ENCODE assay signal across 1 cellular context in genomic region chr19:10915511-10916091, GRCh38.
TF ChIP-seq lines count a peak whose summit lies in the region.

No MANE protein-coding gene starts in this region.

TF ChIP-seq in K562, 482 proteins besides CTCF, POLR2A, EP300 and RAD21:
- no peak for TF ChIP-seq ZNF263 (CRISPR knock-in tag; IDR thresholded peaks at IDR 0.05; ENCODE audit: borderline replicate concordance)
- peak; percentile 38 for TF ChIP-seq POLR2G (IDR thresholded peaks at IDR 0.05; ENCODE audit: low read depth, low read length)
- TF ChIP-seq RBM22 (IDR thresholded peaks at IDR 0.05; ENCODE audit: low read depth, low read length, poor library complexity, severe bottlenecking) = peak; percentile 33
- TF ChIP-seq MTA3 (IDR thresholded peaks at IDR 0.05; ENCODE audit: borderline replicate concordance) = no peak
- no peak for TF ChIP-seq SIRT6 (IDR thresholded peaks at IDR 0.05; ENCODE audit: low read depth, low read length)
- TF ChIP-seq ZNF384 (IDR thresholded peaks at IDR 0.05; ENCODE audit: low read depth, low read length) = no peak
- TF ChIP-seq ATF1 (CRISPR knock-in tag; IDR thresholded peaks at IDR 0.05) = no peak
- no peak for TF ChIP-seq ATF1 (tag; IDR thresholded peaks at IDR 0.05)
- no peak for TF ChIP-seq ZNF175 (CRISPR knock-in tag; IDR thresholded peaks at IDR 0.05; ENCODE audit: low read depth)
